In genomic region chr19:39843919-39844793, GRCh38 we compare ENCODE assay signal across 8 cellular contexts. TPM values are rescaled to one million over a fixed set of nuclear protein-coding genes. Genes with fewer than 3 reads are reported as not detected.
A peak's percentile ranks its signal among the peaks of the same experiment; 100 is the strongest.
DNase-seq lines count a peak whose midpoint lies in the region; ATAC-seq, FAIRE-seq and TF ChIP-seq lines count a peak whose summit lies in the region.

No MANE protein-coding gene starts in this region.

- peak overlapping the region; percentile 89 for H3K9ac ChIP-seq in GM23248
- H3K9ac ChIP-seq in OCI-LY1 (ENCODE audit: low read length) = peak overlapping the region; percentile 95

- H3K27me3 ChIP-seq in GM23248 (replicated peaks; ENCODE audit: insufficient read depth) = no peaks in the 10 kb centered on the region
- H3K27me3 ChIP-seq in OCI-LY1 (ENCODE audit: insufficient read depth, low read length) = no peaks in the 10 kb centered on the region

- H3K79me2 ChIP-seq in GM23248 (ENCODE audit: insufficient read depth) (peaks cover 70% of the 10 kb centered on the region), OCI-LY1 (ENCODE audit: insufficient read depth, low read length) (peaks cover 57% of the 10 kb centered on the region)

- H2AFZ ChIP-seq in GM23248 = peak overlapping the region; percentile 99
- H2AFZ ChIP-seq in OCI-LY1 (ENCODE audit: low read length) = no peak overlapping the region

- DNase-seq in COLO668 (lab: John Stamatoyannopoulos, UW; ENCODE audit: unreplicated experiment) = peak; percentile 10
- peak; percentile 70 for DNase-seq in GM23248
- peak; percentile 70 to 71 for DNase-seq in cardiac fibroblast (ENCODE audit: low read depth in 2 of 2)
- DNase-seq in medulla oblongata (ENCODE audit: extremely low spot score) = peak; percentile 58
- DNase-seq in H54 (ENCODE audit: insufficient read length, low spot score) = no peak
- no peak for DNase-seq in middle frontal gyrus (ENCODE audit: extremely low spot score, low spot score)

- H3F3A ChIP-seq in GM23248 (ENCODE audit: insufficient read depth) = no peaks in the 10 kb centered on the region
- no peaks in the 10 kb centered on the region for H3F3A ChIP-seq in OCI-LY1 (ENCODE audit: insufficient read depth, low read length)

- H3K9me2 ChIP-seq in GM23248 (ENCODE audit: insufficient read depth) = no peaks in the 10 kb centered on the region
- H3K9me2 ChIP-seq in OCI-LY1 (ENCODE audit: low read depth, low read length) = no peaks in the 10 kb centered on the region

- H3K27ac ChIP-seq in GM23248 = peak overlapping the region; percentile 6; the same call in 1 of the 2 replicates
- peak overlapping the region; percentile 48 for H3K27ac ChIP-seq in OCI-LY1 (ENCODE audit: low read depth, low read length, poor library complexity, severe bottlenecking)

- 32 to 44% methylated on average over 4 of the region's 4 CpGs for WGBS in GM23248 (ENCODE audit: low coverage in 1 of 2, low lambda C conversion rate in 2 of 2, missing lambda C conversion rate in 2 of 2), 2 experiments

- H3K36me3 ChIP-seq in GM23248 (ENCODE audit: low read depth) = no peaks in the 10 kb centered on the region
- peaks cover 23% of the 10 kb centered on the region for H3K36me3 ChIP-seq in OCI-LY1 (ENCODE audit: insufficient read depth, low read length)

- TF ChIP-seq CTCF in OCI-LY1 (IDR thresholded peaks at IDR 0.05; ENCODE audit: low read length) = peak; percentile 77
- TF ChIP-seq CTCF in cardiac fibroblast (IDR thresholded peaks at IDR 0.05; ENCODE audit: low read depth, low read length) = peak; percentile 69

- H3K9me3 ChIP-seq in GM23248 (ENCODE audit: low read depth) (no peaks in the 10 kb centered on the region), OCI-LY1 (ENCODE audit: low read length) (no peaks in the 10 kb centered on the region)

- FAIRE-seq in H54 (lab: Jason Lieb, UNC) = no peak

- H3K4me3 ChIP-seq in GM23248 = peak overlapping the region; percentile 92
- peak overlapping the region; percentile 88 for H3K4me3 ChIP-seq in OCI-LY1 (ENCODE audit: low read depth, low read length, poor library complexity, severe bottlenecking)
- peak overlapping the region in 1 of 2 donors; percentile 86 for H3K4me3 ChIP-seq in cardiac fibroblast (replicated peaks in 1 of 2; ENCODE audit: low read depth in 2 of 2, low read length in 2 of 2)

- TF ChIP-seq POLR2A in H54 (IDR thresholded peaks at IDR 0.05; ENCODE audit: low read depth, low read length) = no peak

- in situ Hi-C loops in GM23248 (cut with MboI) = no loop called here

- H3K4me2 ChIP-seq in GM23248 (ENCODE audit: unreplicated experiment) = peak overlapping the region; percentile 99
- peak overlapping the region; percentile 91 for H3K4me2 ChIP-seq in OCI-LY1 (ENCODE audit: low read length)

- H4K20me1 ChIP-seq in GM23248 (ENCODE audit: insufficient read depth) = no peaks in the 10 kb centered on the region
- H4K20me1 ChIP-seq in OCI-LY1 (ENCODE audit: insufficient read depth, low read length) = 0 out of 2 replicates have a peak, but pooled peaks cover 3% of the 10 kb centered on the region

- H3K4me1 ChIP-seq in GM23248 (ENCODE audit: insufficient read depth) (peaks cover 28% of the 10 kb centered on the region), OCI-LY1 (ENCODE audit: insufficient read depth, low read length, severe bottlenecking) (peaks cover 36% of the 10 kb centered on the region)

- no peak for ATAC-seq in GM21619 (IDR thresholded peaks at IDR 0.05; ENCODE audit: unreplicated experiment)

RNA-seq across cellular contexts. Expression of gene FBL, which starts 2.0 kb away (rescaled TPM):
- 59.3 and 66.9 TPM in 2 replicates for total RNA-seq in GM23248 (2014; rRNA removed; shearing (Covaris generic))
- 61.1 and 63.9 TPM in 2 replicates for polyA plus RNA-seq in GM23248 (2016; fragmentation: Nextera tagmentation; extraction: Ambion mirVana)

RNA-seq across cellular contexts. Expression of gene DYRK1B, which starts 10.2 kb away (rescaled TPM):
- total RNA-seq in GM23248 (2014; rRNA removed; shearing (Covaris generic)) = 9.4 and 11.1 TPM in 2 replicates
- 14.9 and 15.0 TPM in 2 replicates for polyA plus RNA-seq in GM23248 (2016; fragmentation: Nextera tagmentation; extraction: Ambion mirVana)

Comparison
In these comparisons a context has a peak if more than half of its experiments do, and no peak if none do; other contexts are left out.
1. DNase-seq: peak in COLO668 (single experiment), GM23248 (single experiment), cardiac fibroblast (2 of 2) and medulla oblongata (single experiment); none in H54 (single experiment) and middle frontal gyrus (single experiment).